Comparison of ENCODE assay signal across 11 cellular contexts in the genomic region with DNA sequence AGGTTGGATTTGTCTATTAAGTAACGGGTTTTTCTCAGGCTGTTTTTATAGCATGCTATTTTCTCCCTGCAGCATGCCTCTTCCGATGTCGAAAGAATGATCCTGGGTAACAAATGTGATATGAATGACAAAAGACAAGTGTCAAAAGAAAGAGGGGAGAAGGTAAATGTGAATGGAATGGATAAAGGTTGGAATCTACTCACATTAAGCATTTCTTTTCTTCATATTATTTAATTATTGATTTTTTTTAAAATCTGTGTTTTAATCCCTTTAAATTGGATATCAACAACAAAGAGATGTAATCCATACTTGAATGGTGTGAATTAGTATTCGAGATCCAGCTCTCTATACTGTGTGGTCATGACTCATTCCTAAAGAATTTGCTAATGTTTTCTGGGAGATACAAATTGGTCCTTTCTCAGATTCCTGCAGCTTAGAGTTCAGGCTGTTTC. TPM values are rescaled to one million over a fixed set of nuclear protein-coding genes. Genes with fewer than 3 reads are reported as not detected.
DNase-seq lines count a peak whose midpoint lies in the region; ATAC-seq, FAIRE-seq and TF ChIP-seq lines count a peak whose summit lies in the region.
"Had no signal": no experiment of that assay in that cellular context is flagged by ENCODE, and none has a peak within 500 bp of the region (broad histone marks: within the 10 kb centered on the region; RNA-seq: fewer than 3 reads in every experiment).

No MANE protein-coding gene starts in this region.

- H3K4me3 ChIP-seq in HepG2 (replicated peaks in 1 of 3; ENCODE audit: insufficient read depth in 1 of 3, low read depth in 2 of 3, low read length in 3 of 3) (no peak overlapping the region), right lobe of liver (no peak overlapping the region), hepatocyte (no peak overlapping the region)
- H3K4me3 ChIP-seq: BLaER1 treated with 17β-estradiol and CSF1 and Interleukin-3, amounts not matched to agents 10 nM and 100 nM had no signal

- in situ Hi-C loops in HepG2 (cut with HindIII; ENCODE audit: extremely low pct_ligation_motif_present, low pct_unique_long_range_greater_than_20kb): no loop called here

- H3K36me3 ChIP-seq in HepG2 (replicated peaks in 1 of 2; ENCODE audit: control insufficient read depth in 1 of 2, insufficient read depth in 2 of 2, low read length in 2 of 2) (peaks cover 0 to 4% of the 10 kb centered on the region in 2 experiments; a peak in 1 of 5 replicates), right lobe of liver (peaks cover 0 to 3% (median 0%) of the 10 kb centered on the region in 4 donors), hepatocyte (replicated peaks; ENCODE audit: insufficient read depth, low read depth) (no peaks in the 10 kb centered on the region)

- no peak overlapping the region for H3K27ac ChIP-seq in HepG2 (ENCODE audit: extremely low read length, insufficient read depth, low read length)
- no peak overlapping the region for H3K27ac ChIP-seq in right lobe of liver
- peak overlapping the region; percentile 13 for H3K27ac ChIP-seq in hepatocyte
- H3K27ac ChIP-seq: BLaER1 treated with 17β-estradiol and CSF1 and Interleukin-3, amounts not matched to agents 10 nM and 100 nM had no signal

- no TSS peak for BruUV-seq in HepG2 (replicated peaks; lab: Mats Ljungman, UMichigan)

- H3K4me1 ChIP-seq in HepG2 (ENCODE audit: insufficient read depth, low read length): peaks cover 35% of the 10 kb centered on the region
- no peaks in the 10 kb centered on the region for H3K4me1 ChIP-seq in right lobe of liver
- peaks cover 16% of the 10 kb centered on the region for H3K4me1 ChIP-seq in hepatocyte (ENCODE audit: insufficient read depth)

- WGBS in HepG2 (ENCODE audit: low lambda C conversion rate): 77% methylated on average over 4 of the region's 4 CpGs
- 85% methylated on average over 4 of the region's 4 CpGs for WGBS in right lobe of liver (ENCODE audit: insufficient coverage, low coverage, low lambda C conversion rate, missing lambda C conversion rate)
- 22% methylated on average over 4 of the region's 4 CpGs for WGBS in hepatocyte (ENCODE audit: low lambda C conversion rate, missing lambda C conversion rate)

- H3K79me2 ChIP-seq in HepG2 (ENCODE audit: insufficient read depth, low read length) (no peaks in the 10 kb centered on the region), hepatocyte (no peaks in the 10 kb centered on the region)

- TF ChIP-seq RAD21 in HepG2 (CRISPR knock-in tag; IDR thresholded peaks at IDR 0.05): no peak

- H3K9me3 ChIP-seq in HepG2 (ENCODE audit: low read length): no peaks in the 10 kb centered on the region
- no peaks in the 10 kb centered on the region for H3K9me3 ChIP-seq in right lobe of liver
- H3K9me3 ChIP-seq in hepatocyte (ENCODE audit: low read depth): no peaks in the 10 kb centered on the region

- no peak for TF ChIP-seq POLR2A in HepG2 (IDR thresholded peaks at IDR 0.05; ENCODE audit: insufficient read depth in 1 of 2, low read depth in 2 of 2, low read length in 2 of 2)
- no peak for TF ChIP-seq POLR2A in right lobe of liver (IDR thresholded peaks at IDR 0.05)

- CTCF ChIA-PET in HepG2 (lab: Yijun Ruan, JAX; ENCODE audit: low intra/inter-chr PET ratio, low total read pairs) (no interaction called here), WTC11 (lab: Charles Lee) (interaction anchor here (1.0 kb wide), 1 partner anchor 9 kb away, joined by 3 read pairs; no protein-coding TSS in a partner anchor)

- intact Hi-C loops in HepG2 (cut with micrococcal nuclease; ENCODE audit: unreplicated experiment): no loop called here
- intact Hi-C loops in right lobe of liver (cut with DNase I): no loop called here

- peaks cover 11% of the 10 kb centered on the region for H3K9me3 Mint-ChIP-seq in WTC11
- H3K9me3 Mint-ChIP-seq: activated T-cell treated with anti-CD3 and anti-CD28 coated beads, Interleukin-2, amount 50 U/mL, for 24 hours had no signal

- TF ChIP-seq EP300 in HepG2 (IDR thresholded peaks at IDR 0.05; ENCODE audit: low read depth in 2 of 2, low read length in 2 of 2): no peak
- no peak for TF ChIP-seq EP300 in HepG2 (CRISPR knock-in tag; IDR thresholded peaks at IDR 0.05; ENCODE audit: borderline replicate concordance)

- H3K9me2 ChIP-seq in hepatocyte (replicated peaks; ENCODE audit: insufficient read depth): no peaks in the 10 kb centered on the region

- ATAC-seq in HepG2 (no peak), right lobe of liver (no peak), WTC11 (peak; percentile 86)

- TF ChIP-seq CTCF in HepG2 (CRISPR knock-in tag; IDR thresholded peaks at IDR 0.05) (no peak), right lobe of liver (IDR thresholded peaks at IDR 0.05) (no peak), WTC11 (IDR thresholded peaks at IDR 0.05) (no peak), hepatocyte (IDR thresholded peaks at IDR 0.05; ENCODE audit: poor library complexity) (no peak)

- FAIRE-seq in HepG2 (lab: Jason Lieb, UNC): no peak

- H3K4me2 ChIP-seq in HepG2 (ENCODE audit: low read depth, low read length) (no peak overlapping the region), hepatocyte (peak overlapping the region; percentile 4)
- H3K4me2 ChIP-seq: BLaER1 treated with 17β-estradiol and CSF1 and Interleukin-3, amounts not matched to agents 10 nM and 100 nM had no signal

- peak; percentile 33 for DNase-seq in HepG2 (ENCODE audit: low spot score)
- no peak for DNase-seq in right lobe of liver
- DNase-seq in WTC11 (ENCODE audit: low spot score): no peak
- peak; percentile 32 for DNase-seq in hepatocyte (ENCODE audit: low spot score)
- DNase-seq in T-helper 9 cell: no peak
- no peak for DNase-seq in AML-193 (lab: John Stamatoyannopoulos, UW)
- no peak for DNase-seq in stimulated activated CD4-positive, alpha-beta T cell treated with anti-CD3 and anti-CD28 coated beads, Interleukin-1b, Interleukin-23, amount 100 ng/mL, for 48 hours
- DNase-seq in stimulated activated CD4-positive, alpha-beta T cell treated with anti-CD3 and anti-CD28 coated beads, Interleukin-2, amount 100 ng/mL, for 24 hours: no peak
- DNase-seq: activated T-cell treated with anti-CD3 and anti-CD28 coated beads, Interleukin-2, amount 50 U/mL, for 24 hours; occipital lobe had no signal

- POLR2A ChIA-PET in HepG2 (lab: Yijun Ruan, JAX): interaction anchor here (1.0 kb wide), 1 partner anchor 36 kb away, joined by 3 read pairs; no protein-coding TSS in a partner anchor
- POLR2A ChIA-PET in WTC11 (lab: Charles Lee): no interaction called here

- peaks cover 29% of the 10 kb centered on the region for H3K36me3 Mint-ChIP-seq in WTC11

- H3K27me3 ChIP-seq in HepG2 (ENCODE audit: control insufficient read depth in 1 of 2, insufficient read depth in 2 of 2, low read length in 2 of 2): no peaks in the 10 kb centered on the region
- H3K27me3 ChIP-seq in right lobe of liver: no peaks in the 10 kb centered on the region
- H3K27me3 ChIP-seq in hepatocyte: no peaks in the 10 kb centered on the region
- H3K27me3 ChIP-seq: BLaER1 treated with 17β-estradiol and CSF1 and Interleukin-3, amounts not matched to agents 10 nM and 100 nM had no signal

- H3K4me3 Mint-ChIP-seq in WTC11: peak overlapping the region; percentile 34
- H3K4me3 Mint-ChIP-seq: activated T-cell treated with anti-CD3 and anti-CD28 coated beads, Interleukin-2, amount 50 U/mL, for 24 hours had no signal

- H3K4me1 Mint-ChIP-seq in WTC11: peaks cover 28% of the 10 kb centered on the region

- H3K27me3 Mint-ChIP-seq in WTC11 (ENCODE audit: low read depth): no peaks in the 10 kb centered on the region
- H3K27me3 Mint-ChIP-seq: activated T-cell treated with anti-CD3 and anti-CD28 coated beads, Interleukin-2, amount 50 U/mL, for 24 hours had no signal

- no peaks in the 10 kb centered on the region for H4K20me1 ChIP-seq in HepG2 (ENCODE audit: insufficient read depth, low read length)
- no peaks in the 10 kb centered on the region for H4K20me1 ChIP-seq in hepatocyte (ENCODE audit: insufficient read depth, poor library complexity, severe bottlenecking)

- H2AFZ ChIP-seq in HepG2 (ENCODE audit: low read length) (no peak overlapping the region), hepatocyte (no peak overlapping the region)

- H3K9ac ChIP-seq in HepG2 (ENCODE audit: insufficient read depth, low read depth, low read length): no peak overlapping the region
- H3K9ac ChIP-seq: BLaER1 treated with 17β-estradiol and CSF1 and Interleukin-3, amounts not matched to agents 10 nM and 100 nM had no signal

- peak overlapping the region; percentile 87 for H3K27ac Mint-ChIP-seq in WTC11
- H3K27ac Mint-ChIP-seq: activated T-cell treated with anti-CD3 and anti-CD28 coated beads, Interleukin-2, amount 50 U/mL, for 24 hours had no signal

TF ChIP-seq in WTC11, 78 proteins besides CTCF, POLR2A, EP300 and RAD21 (continues in another document):
- no peak for TF ChIP-seq MXD4 (CRISPR knock-in tag; IDR thresholded peaks at IDR 0.05; ENCODE audit: borderline replicate concordance)
- no peak for TF ChIP-seq GTF2I (CRISPR knock-in tag; conservative IDR thresholded peaks at IDR 0.05)
- TF ChIP-seq FOXK1 (CRISPR knock-in tag; IDR thresholded peaks at IDR 0.05): no peak
- TF ChIP-seq HMGA2 (CRISPR knock-in tag; IDR thresholded peaks at IDR 0.05): peak; percentile 89

RNA-seq across cellular contexts. Expression of a gene that starts 20.9 kb away (rescaled TPM):
- total RNA-seq in HepG2 (2016; rRNA removed; fragmentation: Illumina TruSeq; extraction: Trizol): 0.67 and 1.00 TPM in 2 replicates
- total RNA-seq in HepG2 (2016; cell fraction: cytosol; rRNA removed; fragmentation: Illumina TruSeq; extraction: Trizol; ENCODE audit: low read depth): 0.61 and 0.62 TPM in 2 replicates
- 0.58 and 2.0 TPM in 2 replicates for total RNA-seq in HepG2 (2016; cell fraction: insoluble cytoplasmic fraction; rRNA removed; fragmentation: Illumina TruSeq; extraction: Trizol)
- 0.21 and 0.59 TPM in 2 replicates for total RNA-seq in HepG2 (2016; cell fraction: membrane; rRNA removed; fragmentation: Illumina TruSeq; extraction: Trizol)
- total RNA-seq in HepG2 (2016; cell fraction: nucleus; rRNA removed; fragmentation: Illumina TruSeq; extraction: Trizol): 1.5 and 2.3 TPM in 2 replicates
- polyA plus RNA-seq in HepG2 (2011; rRNA removed): 0.45 and 0.72 TPM in 2 replicates
- 0.43 and 0.46 TPM in 2 replicates for polyA plus RNA-seq in HepG2 (2011; cell fraction: cytosol; rRNA removed)
- 0.97 and 1.0 TPM in 2 replicates for polyA plus RNA-seq in HepG2 (2011; cell fraction: nucleus; rRNA removed)
- 1.4 and 2.6 TPM in 2 replicates for polyA plus RNA-seq in HepG2 (2012)
- 0.47 and 0.48 TPM in 2 replicates for polyA plus RNA-seq in HepG2 (2016; cell fraction: cytosol; fragmentation: Illumina TruSeq; extraction: Trizol; ENCODE audit: low read depth)
- polyA plus RNA-seq in HepG2 (2016; cell fraction: insoluble cytoplasmic fraction; fragmentation: Illumina TruSeq; extraction: Trizol; ENCODE audit: low read depth): 0.56 and 0.86 TPM in 2 replicates
- polyA plus RNA-seq in HepG2 (2016; cell fraction: membrane; fragmentation: Illumina TruSeq; extraction: Trizol; ENCODE audit: low read depth): 0.24 and 0.55 TPM in 2 replicates
- 3.0 and 3.3 TPM in 2 replicates for polyA plus RNA-seq in HepG2 (2016; cell fraction: nucleus; fragmentation: Illumina TruSeq; extraction: Trizol; ENCODE audit: insufficient read depth, low read depth)
- polyA minus RNA-seq in HepG2 (2011; rRNA and poly(A)+ RNA removed; ENCODE audit: low replicate concordance): 0.23 and 0.82 TPM in 2 replicates
- polyA minus RNA-seq in HepG2 (2011; cell fraction: cytosol; rRNA and poly(A)+ RNA removed): 0.89 and 1.3 TPM in 2 replicates
- 2.3 and 4.4 TPM in 2 replicates for polyA minus RNA-seq in HepG2 (2011; cell fraction: nucleus; rRNA and poly(A)+ RNA removed)
- 1 to 10 TPM; 2.2 to 7.4 (median 4.7) TPM for total RNA-seq in right lobe of liver
- total RNA-seq in WTC11 (2021): 22.0 to 27.5 TPM (median 25.0 TPM) in 3 replicates
- 19.5 and 19.9 TPM in 2 replicates for total RNA-seq in hepatocyte
- polyA plus RNA-seq in hepatocyte: 29.8 and 37.9 TPM in 2 replicates

Comparison
In these comparisons a context has a peak if more than half of its experiments do, and no peak if none do; other contexts are left out.
1. DNase-seq: peak in HepG2 (single experiment) and hepatocyte (single experiment); none in right lobe of liver (0 of 3), WTC11 (single experiment), T-helper 9 cell (single experiment), AML-193 (0 of 2), stimulated activated CD4-positive, alpha-beta T cell treated with anti-CD3 and anti-CD28 coated beads, Interleukin-1b, Interleukin-23, amount 100 ng/mL, for 48 hours (single experiment) and stimulated activated CD4-positive, alpha-beta T cell treated with anti-CD3 and anti-CD28 coated beads, Interleukin-2, amount 100 ng/mL, for 24 hours (0 of 2).